In genomic region chr9:130160862-130161470, GRCh38 we compare ENCODE assay signal across 8 cellular contexts.
"Had no signal": no experiment of that assay in that cellular context is flagged by ENCODE, and none has a peak within 500 bp of the region (broad histone marks: within the 10 kb centered on the region; RNA-seq: fewer than 3 reads in every experiment).

No MANE protein-coding gene starts in this region.

- H2AFZ ChIP-seq: GM23248 had no signal

- ATAC-seq: HCT116 had no signal

- DNase-seq: GM23248, GOT3, H7, IMR-90, KBM-7 had no signal

- H3K9me3 ChIP-seq: HAP-1 had no signal

- H3K27ac ChIP-seq: GM23248, HL-60 had no signal

- H3K4me3 ChIP-seq: GM23248, HAP-1 had no signal

- H3K36me3 ChIP-seq: HAP-1 had no signal

- H3K4me1 ChIP-seq: HAP-1 had no signal

- H3K9ac ChIP-seq: GM23248 had no signal
